In the genomic region with DNA sequence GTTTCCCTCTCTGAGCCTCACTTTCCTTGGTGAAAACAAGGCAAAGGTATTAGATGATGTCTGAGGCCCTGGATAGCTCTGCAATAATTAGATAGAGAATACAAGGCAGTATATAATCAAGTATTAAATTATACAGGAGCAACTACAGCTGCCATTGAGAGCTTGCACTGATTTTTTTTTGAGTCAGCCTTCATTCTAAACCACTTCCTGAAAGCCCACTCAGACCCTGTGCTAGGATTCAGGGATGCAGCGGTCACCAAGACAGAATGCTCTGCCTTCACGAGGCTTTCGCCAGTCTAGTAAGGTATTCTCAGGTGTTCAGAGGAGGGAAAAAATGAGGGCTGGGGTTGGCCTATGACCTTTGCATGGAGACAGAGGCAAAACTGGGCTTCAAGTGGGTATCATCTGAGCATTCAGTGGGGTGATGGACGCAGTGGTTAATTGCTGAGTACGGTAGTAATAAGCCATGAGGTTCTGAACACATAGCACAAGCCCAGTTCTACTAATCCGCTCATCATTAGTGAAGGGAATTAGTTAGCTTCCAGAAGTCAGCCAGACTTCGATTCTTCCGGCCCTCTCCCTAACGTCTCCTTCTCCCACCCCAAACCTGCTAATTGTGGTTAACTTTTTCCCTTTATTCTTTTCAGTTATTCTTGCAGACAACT, we compare ENCODE assay signal across 8 cellular contexts. TPM values are rescaled to one million over a fixed set of nuclear protein-coding genes. Genes with fewer than 3 reads are reported as not detected.
DNase-seq lines count a peak whose midpoint lies in the region; ATAC-seq and TF ChIP-seq lines count a peak whose summit lies in the region.

No MANE protein-coding gene starts in this region.

- WGBS in heart left ventricle, 4 donors = 72 to 80% (median 77%) methylated on average over 9 of the region's 9 CpGs
- 86 to 91% methylated on average over 4 to 7 of the region's 9 CpGs for WGBS in mesodermal cell (ENCODE audit: insufficient coverage in 2 of 2), 2 experiments
- WGBS in neuronal stem cell (ENCODE audit: extremely low coverage in 2 of 2, insufficient read length in 2 of 2, insufficient replicate concordance in 1 of 2), 2 donors = no CpG with 5 or more reads among the region's 9 CpGs

- no peak overlapping the region for H3K4me2 ChIP-seq in neuronal stem cell (ENCODE audit: insufficient read depth, low read length, poor library complexity, severe bottlenecking)

- no peak overlapping the region for H2BK5ac ChIP-seq in neuronal stem cell (ENCODE audit: low read length)

- peaks cover 19% of the 10 kb centered on the region for H3K36me3 Mint-ChIP-seq in activated naive CD8-positive, alpha-beta T cell treated with anti-CD3 and anti-CD28 coated beads, Interleukin-2, amount 50 U/mL, for 24 hours (ENCODE audit: low read depth)
- peaks cover 10% of the 10 kb centered on the region for H3K36me3 Mint-ChIP-seq in type B pancreatic cell

- H3K36me3 ChIP-seq in heart left ventricle = no peaks in the 10 kb centered on the region
- H3K36me3 ChIP-seq in mesodermal cell (ENCODE audit: control insufficient read depth, insufficient read depth, low read length) = peaks cover 23% of the 10 kb centered on the region
- H3K36me3 ChIP-seq in neuronal stem cell (replicated peaks in 1 of 2; ENCODE audit: control insufficient read depth in 2 of 2, insufficient read depth in 2 of 2, low read length in 2 of 2) = peaks cover 0 to 20% of the 10 kb centered on the region in 2 donors

- H3K9ac ChIP-seq in neuronal stem cell (ENCODE audit: low read depth, low read length, poor library complexity) = no peak overlapping the region

- H3K4me3 Mint-ChIP-seq in activated naive CD8-positive, alpha-beta T cell treated with anti-CD3 and anti-CD28 coated beads, Interleukin-2, amount 50 U/mL, for 24 hours = peak overlapping the region; percentile 95
- H3K4me3 Mint-ChIP-seq in type B pancreatic cell = peak overlapping the region; percentile 98

- no peak for DNase-seq in heart left ventricle
- no peak for DNase-seq in cardiac septum (ENCODE audit: low spot score)
- no peak for DNase-seq in activated naive CD8-positive, alpha-beta T cell treated with anti-CD3 and anti-CD28 coated beads, Interleukin-2, amount 50 U/mL, for 24 hours
- no peak for DNase-seq in type B pancreatic cell (ENCODE audit: extremely low spot score, unreplicated experiment)
- no peak for DNase-seq in neuronal stem cell (ENCODE audit: low spot score)
- no peak for DNase-seq in DMS114 treated with DMSO at 0.1 percent for 48 hours (lab: John Stamatoyannopoulos, UW; ENCODE audit: unreplicated experiment)
- no peak for DNase-seq in GOT3 (lab: John Stamatoyannopoulos, UW)

- H2BK12ac ChIP-seq in neuronal stem cell (ENCODE audit: low read length) = no peak overlapping the region

- H3K9me3 ChIP-seq in heart left ventricle (no peaks in the 10 kb centered on the region), mesodermal cell (ENCODE audit: control insufficient read depth, low read length) (no peaks in the 10 kb centered on the region), neuronal stem cell (replicated peaks in 1 of 2; ENCODE audit: control insufficient read depth in 2 of 2, insufficient read depth in 1 of 2, low read depth in 1 of 2, low read length in 2 of 2) (no peaks in the 10 kb centered on the region)

- H3K27me3 ChIP-seq in heart left ventricle (no peaks in the 10 kb centered on the region), neuronal stem cell (ENCODE audit: control insufficient read depth in 3 of 3, insufficient read depth in 3 of 3, low read depth in 1 of 3, low read length in 3 of 3) (no peaks in the 10 kb centered on the region)

- peaks cover 2% of the 10 kb centered on the region for H3K79me1 ChIP-seq in neuronal stem cell (ENCODE audit: low read depth, low read length)

- H3K27ac Mint-ChIP-seq in activated naive CD8-positive, alpha-beta T cell treated with anti-CD3 and anti-CD28 coated beads, Interleukin-2, amount 50 U/mL, for 24 hours = peak overlapping the region; percentile 6
- peak overlapping the region; percentile 8 for H3K27ac Mint-ChIP-seq in type B pancreatic cell

- H2AK5ac ChIP-seq in neuronal stem cell (ENCODE audit: low read depth, low read length) = no peak overlapping the region

- no peak overlapping the region for H3K18ac ChIP-seq in neuronal stem cell (ENCODE audit: low read length)

- H3K9me3 Mint-ChIP-seq in activated naive CD8-positive, alpha-beta T cell treated with anti-CD3 and anti-CD28 coated beads, Interleukin-2, amount 50 U/mL, for 24 hours = no peaks in the 10 kb centered on the region
- H3K9me3 Mint-ChIP-seq in type B pancreatic cell = no peaks in the 10 kb centered on the region

- H3K4ac ChIP-seq in neuronal stem cell (ENCODE audit: low read length) = no peak overlapping the region

- H3K14ac ChIP-seq in neuronal stem cell (ENCODE audit: low read length) = no peak overlapping the region

- no peak overlapping the region for H4K8ac ChIP-seq in neuronal stem cell (ENCODE audit: low read depth, low read length)

- H2AFZ ChIP-seq in neuronal stem cell (ENCODE audit: low read length) = no peak overlapping the region

- H3K4me1 ChIP-seq in heart left ventricle (peaks cover 31 to 72% (median 64%) of the 10 kb centered on the region in 12 donors), mesodermal cell (ENCODE audit: control insufficient read depth, insufficient read depth, low read length, poor library complexity, severe bottlenecking) (peaks cover 36% of the 10 kb centered on the region), neuronal stem cell (ENCODE audit: control insufficient read depth in 2 of 2, insufficient read depth in 1 of 2, low read depth in 1 of 2, low read length in 2 of 2) (peaks cover 18 to 43% of the 10 kb centered on the region in 2 donors)

- H3K27ac ChIP-seq in heart left ventricle = peak overlapping the region in 11 of 12 donors; percentile 91 to 97 (median 95)
- no peak overlapping the region for H3K27ac ChIP-seq in mesodermal cell (ENCODE audit: low read depth, low read length, severe bottlenecking)
- no peak overlapping the region for H3K27ac ChIP-seq in neuronal stem cell (replicated peaks; ENCODE audit: low read length)

- TF ChIP-seq CTCF in heart left ventricle (IDR thresholded peaks at IDR 0.05) = no peak
- TF ChIP-seq CTCF in type B pancreatic cell (conservative IDR thresholded peaks at IDR 0.05) = no peak

- peaks cover 68% of the 10 kb centered on the region for H3K4me1 Mint-ChIP-seq in activated naive CD8-positive, alpha-beta T cell treated with anti-CD3 and anti-CD28 coated beads, Interleukin-2, amount 50 U/mL, for 24 hours
- peaks cover 66% of the 10 kb centered on the region for H3K4me1 Mint-ChIP-seq in type B pancreatic cell (ENCODE audit: unreplicated experiment)

- H4K91ac ChIP-seq in neuronal stem cell (ENCODE audit: low read depth, low read length, poor library complexity) = no peak overlapping the region

- no peaks in the 10 kb centered on the region for H3K27me3 Mint-ChIP-seq in activated naive CD8-positive, alpha-beta T cell treated with anti-CD3 and anti-CD28 coated beads, Interleukin-2, amount 50 U/mL, for 24 hours
- no peaks in the 10 kb centered on the region for H3K27me3 Mint-ChIP-seq in type B pancreatic cell

- intact Hi-C loops in heart left ventricle (cut with DNase I) = loop anchor here in 9 of 10 donors (5.0 to 10.0 kb wide), 12 partner anchors 38 to 248 kb away; no protein-coding TSS in a partner anchor
- intact Hi-C loops in cardiac septum (cut with DNase I) = loop anchor here (5.0 kb wide), 1 partner anchor 248 kb away; no protein-coding TSS in a partner anchor

- H3K23ac ChIP-seq in neuronal stem cell (ENCODE audit: low read depth, low read length, poor library complexity) = no peak overlapping the region

- H3K4me3 ChIP-seq in heart left ventricle (peak overlapping the region in 7 of 12 donors; percentile 67 to 82 (median 75)), mesodermal cell (ENCODE audit: extremely low read depth, insufficient read depth, low read length, poor library complexity, severe bottlenecking) (peak overlapping the region; percentile 78), neuronal stem cell (ENCODE audit: low read length in 2 of 2) (peak overlapping the region in 1 of 2 donors; percentile 9)

- H2BK15ac ChIP-seq in neuronal stem cell (ENCODE audit: low read length) = no peak overlapping the region

- no peak overlapping the region for H2BK120ac ChIP-seq in neuronal stem cell (ENCODE audit: low read depth, low read length)

- no peak for TF ChIP-seq POLR2A in heart left ventricle (IDR thresholded peaks at IDR 0.05)

- no peak for ATAC-seq in heart left ventricle
- ATAC-seq in activated naive CD8-positive, alpha-beta T cell treated with anti-CD3 and anti-CD28 coated beads, Interleukin-2, amount 50 U/mL, for 24 hours = no peak

RNA-seq across cellular contexts. Expression of a gene that starts 3.6 kb away (rescaled TPM):
- total RNA-seq in heart left ventricle = 10 to 100 TPM; 24.0 to 40.4 (median 32.6) TPM
- polyA plus RNA-seq in heart left ventricle = 10 to 100 TPM; 24.5 to 25.8 TPM
- total RNA-seq in cardiac septum = 40.7 TPM
- 115 TPM for polyA plus RNA-seq in mesodermal cell (2013, experiment 1 of 2)
- polyA plus RNA-seq in mesodermal cell (2013, experiment 2 of 2) = 90.5 TPM
- total RNA-seq in type B pancreatic cell (ENCODE audit: low replicate concordance) = 78.5 and 111 TPM in 2 replicates
- 67.7 TPM for polyA plus RNA-seq in neuronal stem cell (2013, experiment 1 of 2)
- 69.5 TPM for polyA plus RNA-seq in neuronal stem cell (2013, experiment 2 of 2)

Comparison
In these comparisons a context has a peak if more than half of its experiments do, and no peak if none do; other contexts are left out.
1. H3K27ac ChIP-seq: peak in heart left ventricle (11 of 12); none in mesodermal cell (single experiment) and neuronal stem cell (single experiment).